8 cellular contexts compared by ENCODE assay signal in genomic region chr5:43484049-43484849, GRCh38. TPM values are rescaled to one million over a fixed set of nuclear protein-coding genes. Genes with fewer than 3 reads are reported as not detected.
A peak's percentile ranks its signal among the peaks of the same experiment; 100 is the strongest.
DNase-seq lines count a peak whose midpoint lies in the region; ATAC-seq, FAIRE-seq and TF ChIP-seq lines count a peak whose summit lies in the region.

No MANE protein-coding gene starts in this region.

- intact Hi-C loops in endothelial cell of umbilical vein (cut with micrococcal nuclease): loop anchor here (1.0 to 10.0 kb wide), 8 partner anchors 31 to 1559 kb away; partner anchors contain the start of genes C5orf34 and FBXO4

- peak overlapping the region; percentile 24 for H2AFZ ChIP-seq in endothelial cell of umbilical vein (ENCODE audit: low read depth, low read length)

- H3K4me1 ChIP-seq in HUES64 (ENCODE audit: insufficient read depth, low read length) (peaks cover 11% of the 10 kb centered on the region; the same call in 1 of the 2 replicates), NT2/D1 (ENCODE audit: insufficient read depth, insufficient read length) (no peaks in the 10 kb centered on the region), endothelial cell of umbilical vein (ENCODE audit: control insufficient read depth, extremely low read depth, insufficient read depth, low read length) (peaks cover 14% of the 10 kb centered on the region)

- H3K27ac ChIP-seq in HUES64 (ENCODE audit: low read depth, low read length): peak overlapping the region; percentile 85
- H3K27ac ChIP-seq in endothelial cell of umbilical vein (ENCODE audit: insufficient read depth, low read depth, low read length): peak overlapping the region; percentile 77

- TF ChIP-seq POLR2A in endothelial cell of umbilical vein (IDR thresholded peaks at IDR 0.05; ENCODE audit: low read depth, low read length): peak; percentile 16

- H3K27ac Mint-ChIP-seq in mesothelial cell of epicardium: peak overlapping the region; percentile 100

- H3K27me3 Mint-ChIP-seq in mesothelial cell of epicardium (ENCODE audit: low read depth): no peaks in the 10 kb centered on the region

- POLR2A ChIA-PET in endothelial cell of umbilical vein (lab: Charles Lee): interaction anchor here (1.2 to 1.8 kb wide), 4 partner anchors 9 to 363 kb away, joined by 3 to 12 read pairs (median 10); partner anchors contain the start of genes C5orf34, HMGCS1 and ZNF131

- H3K9me3 Mint-ChIP-seq in mesothelial cell of epicardium: no peaks in the 10 kb centered on the region

- ATAC-seq in GM21526 (IDR thresholded peaks at IDR 0.05; ENCODE audit: low FRiP score, unreplicated experiment): peak; percentile 65

- peaks cover 17% of the 10 kb centered on the region for H3K4me1 Mint-ChIP-seq in mesothelial cell of epicardium

- dilution Hi-C loops in endothelial cell of umbilical vein (cut with MboI; ENCODE audit: extremely low pct_ligation_motif_present, low sequenced_read_pairs): no loop called here

- H3K9ac ChIP-seq in HUES64 (ENCODE audit: low read depth, low read length) (peak overlapping the region; percentile 86), NT2/D1 (ENCODE audit: insufficient read length, low read depth) (peak overlapping the region; percentile 96), endothelial cell of umbilical vein (replicated peaks; ENCODE audit: extremely low read depth, insufficient read depth, low read length) (peak overlapping the region; percentile 87)

- H3K36me3 Mint-ChIP-seq in mesothelial cell of epicardium: no peaks in the 10 kb centered on the region

- WGBS in HUES64: 5% methylated on average over 33 of the region's 33 CpGs

- H3K79me2 ChIP-seq in endothelial cell of umbilical vein (ENCODE audit: control insufficient read depth, insufficient read depth, low read length): peaks cover 12% of the 10 kb centered on the region

- FAIRE-seq in D721Med (lab: Jason Lieb, UNC): no peak
- no peak for FAIRE-seq in endothelial cell of umbilical vein (lab: Jason Lieb, UNC)

- peak overlapping the region; percentile 97 for H3K4me3 Mint-ChIP-seq in mesothelial cell of epicardium

- BruUV-seq in endothelial cell of umbilical vein (replicated peaks; lab: Mats Ljungman, UMichigan): TSS peak; percentile 94

- H3K9me3 ChIP-seq in HUES64 (ENCODE audit: insufficient read depth, low read depth, low read length): no peaks in the 10 kb centered on the region
- no peaks in the 10 kb centered on the region for H3K9me3 ChIP-seq in NT2/D1 (ENCODE audit: insufficient read depth, low read length)
- no peaks in the 10 kb centered on the region for H3K9me3 ChIP-seq in endothelial cell of umbilical vein (replicated peaks; ENCODE audit: control insufficient read depth, insufficient read depth, low read length)

- H3K4me3 ChIP-seq in HUES64 (ENCODE audit: low read length): peak overlapping the region; percentile 82
- peak overlapping the region; percentile 80 for H3K4me3 ChIP-seq in NT2/D1 (ENCODE audit: insufficient read length, low read depth)
- peak overlapping the region; percentile 57 to 97 (median 64) for H3K4me3 ChIP-seq in endothelial cell of umbilical vein (replicated peaks in 1 of 3; ENCODE audit: insufficient read depth in 1 of 3, low read depth in 1 of 3, low read length in 3 of 3)

- no peaks in the 10 kb centered on the region for H4K20me1 ChIP-seq in endothelial cell of umbilical vein (replicated peaks; ENCODE audit: control insufficient read depth, extremely low read depth, insufficient read depth, low read length)

- peak; percentile 47 for TF ChIP-seq CTCF in D721Med (IDR thresholded peaks at IDR 0.05; ENCODE audit: insufficient read depth, missing control alignments)
- peak; percentile 63 to 82 for TF ChIP-seq CTCF in endothelial cell of umbilical vein (IDR thresholded peaks at IDR 0.05; ENCODE audit: extremely low read depth in 1 of 2, insufficient read depth in 1 of 2, low read depth in 1 of 2, low read length in 2 of 2)
- peak; percentile 69 for TF ChIP-seq CTCF in mesothelial cell of epicardium (IDR thresholded peaks at IDR 0.05; ENCODE audit: unreplicated experiment)

- CTCF ChIA-PET in endothelial cell of umbilical vein (lab: Charles Lee): interaction anchor here (0.6 to 2.6 kb wide), 52 partner anchors 8 to 576 kb away, joined by 3 to 54 read pairs (median 5); partner anchors contain the start of genes C5orf34, HMGCS1 and NNT

- H3K36me3 ChIP-seq in HUES64 (ENCODE audit: insufficient read depth, low read length): peaks cover 24% of the 10 kb centered on the region
- peaks cover 2% of the 10 kb centered on the region for H3K36me3 ChIP-seq in NT2/D1 (ENCODE audit: insufficient read depth, insufficient read length, low read length)
- H3K36me3 ChIP-seq in endothelial cell of umbilical vein (ENCODE audit: control insufficient read depth in 2 of 2, extremely low read depth in 1 of 2, insufficient read depth in 2 of 2, low read length in 2 of 2): no peaks in the 10 kb centered on the region

- H3K4me2 ChIP-seq in endothelial cell of umbilical vein (ENCODE audit: insufficient read depth, low read length): peak overlapping the region; percentile 84

- DNase-seq in D721Med (ENCODE audit: insufficient read length, low spot score) (no peak), NT2/D1 (ENCODE audit: low read depth, low spot score) (peak; percentile 57), endothelial cell of umbilical vein (ENCODE audit: low read depth, low spot score) (peak; percentile 88), mesothelial cell of epicardium (ENCODE audit: low spot score in 2 of 2, unreplicated experiment in 2 of 2) (peak; percentile 60 to 87)
- peak; percentile 86 for DNase-seq in activated CD8-positive, alpha-beta memory T cell treated with anti-CD3 and anti-CD28 coated beads, Interleukin-2, amount 50 U/mL, for 4 hours
- DNase-seq in stimulated activated CD8-positive, alpha-beta memory T cell treated with anti-CD3 and anti-CD28 coated beads, Interleukin-15, amount 100 ng/mL, for 24 hours (ENCODE audit: low read depth): peak; percentile 58

- H3K27me3 ChIP-seq in HUES64 (ENCODE audit: insufficient read depth, low read length) (no peaks in the 10 kb centered on the region), NT2/D1 (ENCODE audit: insufficient read depth, insufficient read length) (no peaks in the 10 kb centered on the region), endothelial cell of umbilical vein (ENCODE audit: control insufficient read depth in 2 of 2, insufficient read depth in 2 of 2, low read length in 2 of 2) (no peaks in the 10 kb centered on the region)

- no peaks in the 10 kb centered on the region for H3K9me1 ChIP-seq in endothelial cell of umbilical vein (replicated peaks; ENCODE audit: control insufficient read depth, extremely low read depth, insufficient read depth, low read length)

TF ChIP-seq in endothelial cell of umbilical vein, 7 proteins besides CTCF, POLR2A, EP300 and RAD21:
- TF ChIP-seq MYC (IDR thresholded peaks at IDR 0.05; ENCODE audit: low read depth, low read length) (no peak), JUN (IDR thresholded peaks at IDR 0.05; ENCODE audit: borderline replicate concordance, insufficient read depth, insufficient read length, low read depth) (no peak), FOS (IDR thresholded peaks at IDR 0.05; ENCODE audit: borderline replicate concordance, insufficient read depth, low read length) (no peak), GATA2 (IDR thresholded peaks at IDR 0.05; ENCODE audit: insufficient read depth, insufficient read length, low read depth, low read length) (no peak)
- TF ChIP-seq, protein P1, sequence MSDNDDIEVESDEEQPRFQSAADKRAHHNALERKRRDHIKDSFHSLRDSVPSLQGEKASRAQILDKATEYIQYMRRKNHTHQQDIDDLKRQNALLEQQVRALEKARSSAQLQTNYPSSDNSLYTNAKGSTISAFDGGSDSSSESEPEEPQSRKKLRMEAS (IDR thresholded peaks at IDR 0.05; ENCODE audit: insufficient read depth, insufficient read length): no peak

RNA-seq across cellular contexts. Expression of gene TMEM267, which starts 0.6 kb away (rescaled TPM):
- polyA plus RNA-seq in HUES64 (2013, experiment 1 of 2): 5.4 TPM
- polyA plus RNA-seq in HUES64 (2013, experiment 2 of 2): 6.0 TPM
- total RNA-seq in endothelial cell of umbilical vein (8.6 and 11.6 TPM in 2 replicates), mesothelial cell of epicardium (9.4 to 10.1 TPM (median 9.8 TPM) in 3 replicates)
- 4.9 and 5.4 TPM in 2 replicates for polyA plus RNA-seq in endothelial cell of umbilical vein
- polyA plus RNA-seq in endothelial cell of umbilical vein (2011; cell fraction: cytosol; rRNA removed): 5.8 and 6.4 TPM in 2 replicates
- polyA plus RNA-seq in endothelial cell of umbilical vein (2011; cell fraction: nucleus; rRNA removed): 10.9 and 12.9 TPM in 2 replicates
- 14.3 and 19.6 TPM in 2 replicates for polyA plus RNA-seq in endothelial cell of umbilical vein (2012)
- 12.6 and 23.3 TPM in 2 replicates for polyA minus RNA-seq in endothelial cell of umbilical vein
- polyA minus RNA-seq in endothelial cell of umbilical vein (2011; cell fraction: cytosol; rRNA and poly(A)+ RNA removed): 8.8 TPM
- 6.1 and 9.2 TPM in 2 replicates for polyA minus RNA-seq in endothelial cell of umbilical vein (2011; cell fraction: nucleus; rRNA and poly(A)+ RNA removed)

RNA-seq across cellular contexts. Expression of gene C5orf34, which starts 30.7 kb away (rescaled TPM):
- 9.2 TPM for polyA plus RNA-seq in HUES64 (2013, experiment 1 of 2)
- 10.6 TPM for polyA plus RNA-seq in HUES64 (2013, experiment 2 of 2)
- 5.0 and 6.5 TPM in 2 replicates for total RNA-seq in endothelial cell of umbilical vein
- polyA plus RNA-seq in endothelial cell of umbilical vein: 2.1 and 2.2 TPM in 2 replicates
- 2.8 and 3.7 TPM in 2 replicates for polyA plus RNA-seq in endothelial cell of umbilical vein (2011; cell fraction: cytosol; rRNA removed)
- 8.8 and 12.9 TPM in 2 replicates for polyA plus RNA-seq in endothelial cell of umbilical vein (2011; cell fraction: nucleus; rRNA removed)
- 2.6 and 5.3 TPM in 2 replicates for polyA plus RNA-seq in endothelial cell of umbilical vein (2012)
- polyA minus RNA-seq in endothelial cell of umbilical vein: 2.9 and 5.3 TPM in 2 replicates
- polyA minus RNA-seq in endothelial cell of umbilical vein (2011; cell fraction: cytosol; rRNA and poly(A)+ RNA removed): 12.3 TPM
- polyA minus RNA-seq in endothelial cell of umbilical vein (2011; cell fraction: nucleus; rRNA and poly(A)+ RNA removed): 4.4 and 10.0 TPM in 2 replicates
- total RNA-seq in mesothelial cell of epicardium: 3.3 to 5.5 TPM (median 4.1 TPM) in 3 replicates
